Comparison of ENCODE assay signal across 24 cellular contexts in the genomic region with DNA sequence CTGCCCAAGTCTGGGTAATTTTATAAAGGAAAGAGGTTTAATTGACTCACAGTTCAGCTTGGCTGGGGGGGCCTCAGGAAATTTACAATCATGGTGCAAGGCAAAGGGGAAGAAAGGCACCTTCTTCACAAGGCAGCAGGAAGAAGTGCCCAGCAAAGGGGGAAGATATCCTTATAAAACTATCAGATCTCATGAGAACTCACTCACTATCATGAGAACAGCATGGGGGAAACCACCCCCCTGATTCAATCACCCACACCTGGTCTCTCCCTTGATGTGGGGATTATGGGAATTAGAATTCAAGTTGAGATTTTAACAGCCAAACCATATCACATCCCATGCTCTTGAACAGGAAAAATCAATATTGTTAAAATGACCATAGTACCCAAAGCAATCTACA.
"Had no signal": no experiment of that assay in that cellular context is flagged by ENCODE, and none has a peak within 500 bp of the region (broad histone marks: within the 10 kb centered on the region; RNA-seq: fewer than 3 reads in every experiment).

No MANE protein-coding gene starts in this region.

- H3K27me3 Mint-ChIP-seq: dendritic cell treated with granulocyte-macrophage colony-stimulating factor and Interleukin-4, amounts not matched to agents 40 ng/mL and 50 ng/mL, for 4 days; naive B cell had no signal

- H3K36me3 ChIP-seq: esophagus squamous epithelium, gastrocnemius medialis, heart right ventricle, left lung, lower lobe of right lung had no signal

- H3K27ac ChIP-seq: epithelial cell of prostate, esophagus squamous epithelium, gastrocnemius medialis, heart right ventricle, left lung, lower lobe of right lung had no signal

- H3K9me3 ChIP-seq: gastrocnemius medialis, mucosa of descending colon had no signal

- DNase-seq: effector CD8-positive, alpha-beta T cell; effector memory CD8-positive, alpha-beta T cell; endodermal cell; erythroblast; esophagus squamous epithelium; foreskin fibroblast; foreskin melanocyte; gastrocnemius medialis; glutamatergic neuron; head of caudate nucleus; heart right ventricle; hippocampal formation; left cardiac atrium; left lung; left ventricle myocardium superior; lower lobe of right lung; mesenchymal stem cell; mucosa of descending colon; naive B cell; naive thymus-derived CD8-positive, alpha-beta T cell had no signal

- H3K4me3 Mint-ChIP-seq: dendritic cell treated with granulocyte-macrophage colony-stimulating factor and Interleukin-4, amounts not matched to agents 40 ng/mL and 50 ng/mL, for 4 days; effector memory CD8-positive, alpha-beta T cell; endodermal cell; mesothelial cell of epicardium; naive B cell; naive thymus-derived CD8-positive, alpha-beta T cell had no signal

- H3K4me3 ChIP-seq: esophagus squamous epithelium, gastrocnemius medialis, heart right ventricle, left lung, lower lobe of right lung, mucosa of descending colon had no signal

- H3K4me1 Mint-ChIP-seq: endodermal cell, mesothelial cell of epicardium, naive B cell had no signal

- ATAC-seq: effector memory CD8-positive, alpha-beta T cell; esophagus mucosa; gastrocnemius medialis; heart right ventricle; left cardiac atrium; left lung; left ventricle myocardium superior; lower lobe of right lung; mucosa of descending colon; naive thymus-derived CD8-positive, alpha-beta T cell had no signal

- H3K27ac Mint-ChIP-seq: dendritic cell treated with granulocyte-macrophage colony-stimulating factor and Interleukin-4, amounts not matched to agents 40 ng/mL and 50 ng/mL, for 4 days; effector memory CD8-positive, alpha-beta T cell; endodermal cell; mesothelial cell of epicardium; naive B cell had no signal

- H3K27me3 ChIP-seq: esophagus squamous epithelium, gastrocnemius medialis, left lung had no signal

- H3K4me1 ChIP-seq: esophagus squamous epithelium, gastrocnemius medialis, left lung, lower lobe of right lung had no signal
